In the genomic region with DNA sequence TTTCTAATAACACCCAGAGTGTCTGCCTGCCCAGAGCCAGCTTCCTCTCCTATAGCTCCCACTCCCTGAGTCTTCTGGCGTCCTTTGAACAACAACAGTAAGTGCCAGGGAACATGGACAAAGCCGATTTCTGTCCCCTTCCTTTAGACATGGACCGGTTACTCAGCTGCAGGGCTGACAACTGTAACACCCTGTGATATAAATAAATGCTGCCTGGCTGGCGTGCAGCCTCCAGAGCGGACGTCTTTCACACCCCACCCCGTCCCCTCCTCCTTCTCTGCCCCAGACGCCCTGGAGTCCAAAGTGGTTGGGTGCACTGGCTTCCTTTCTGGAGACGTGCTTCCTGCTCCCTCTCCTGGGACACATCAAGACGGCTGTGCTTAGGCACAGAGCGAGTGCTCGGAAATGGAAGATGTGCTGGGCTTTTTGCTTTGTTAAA, we compare ENCODE assay signal across 10 cellular contexts. TPM values are rescaled to one million over a fixed set of nuclear protein-coding genes. Genes with fewer than 3 reads are reported as not detected.
DNase-seq lines count a peak whose midpoint lies in the region; ATAC-seq, FAIRE-seq and TF ChIP-seq lines count a peak whose summit lies in the region.
"Had no signal": no experiment of that assay in that cellular context is flagged by ENCODE, and none has a peak within 500 bp of the region (broad histone marks: within the 10 kb centered on the region; RNA-seq: fewer than 3 reads in every experiment).

No MANE protein-coding gene starts in this region.

- FAIRE-seq in GM19239 (lab: Jason Lieb, UNC), result no peak
- FAIRE-seq: colon had no signal

- DNase-seq in Kasumi-1 (lab: John Stamatoyannopoulos, UW) (peak; percentile 67 to 85), left kidney (ENCODE audit: low read depth, low spot score) (peak; percentile 69), HFFc6 (no peak), GM19239 (ENCODE audit: insufficient read length, low spot score) (no peak)
- DNase-seq in activated effector memory CD4-positive, alpha-beta T cell treated with Interleukin-2 at 50 U/mL for 16 hours, result no peak
- DNase-seq: immature natural killer cell had no signal

- H3K27ac Mint-ChIP-seq in HFFc6, result no peak overlapping the region
- H3K27ac Mint-ChIP-seq: immature natural killer cell had no signal

- H3K4me3 Mint-ChIP-seq in HFFc6, result no peak overlapping the region
- H3K4me3 Mint-ChIP-seq: immature natural killer cell had no signal

- H3K4me1 Mint-ChIP-seq in HFFc6 (ENCODE audit: low read depth), result peaks cover 5% of the 10 kb centered on the region

- H3K9me3 Mint-ChIP-seq in HFFc6, result no peaks in the 10 kb centered on the region

- H3K9me3 ChIP-seq in stomach smooth muscle (ENCODE audit: control insufficient read depth in 2 of 2, low read length in 2 of 2), result no peaks in the 10 kb centered on the region

- no peaks in the 10 kb centered on the region for H3K27me3 ChIP-seq in stomach smooth muscle (ENCODE audit: control insufficient read depth in 1 of 2, insufficient read depth in 2 of 2, low read length in 2 of 2)

- peaks cover 52% of the 10 kb centered on the region for H3K27me3 Mint-ChIP-seq in HFFc6 (ENCODE audit: insufficient read depth)

- H3K36me3 Mint-ChIP-seq in HFFc6 (ENCODE audit: low read depth), result no peaks in the 10 kb centered on the region
- H3K36me3 Mint-ChIP-seq: immature natural killer cell had no signal

- H3K4me1 ChIP-seq in stomach smooth muscle (ENCODE audit: control insufficient read depth, insufficient read depth, low read length), result peaks cover 66% of the 10 kb centered on the region

- H3K36me3 ChIP-seq in stomach smooth muscle (ENCODE audit: control insufficient read depth in 2 of 2, insufficient read depth in 2 of 2, low read length in 2 of 2), result no peaks in the 10 kb centered on the region

- TF ChIP-seq CTCF in HFFc6 (IDR thresholded peaks at IDR 0.05), result no peak

- peak overlapping the region; percentile 5 to 61 for H3K4me3 ChIP-seq in stomach smooth muscle (ENCODE audit: low read length in 2 of 2)

- no peak for ATAC-seq in GM19397 (IDR thresholded peaks at IDR 0.05; ENCODE audit: unreplicated experiment)

- H3K9ac ChIP-seq in stomach smooth muscle (ENCODE audit: low read length in 2 of 2), result peak overlapping the region in 1 of 2 donors; percentile 55

- H3K27ac ChIP-seq in cingulate gyrus (ENCODE audit: low read depth, low read length) (peak overlapping the region; percentile 49), stomach smooth muscle (ENCODE audit: low read length) (peak overlapping the region; percentile 79)

RNA-seq across cellular contexts. Expression of gene ITGA9, which starts 4.3 kb away (rescaled TPM):
- total RNA-seq in HFFc6 (2021; fragmentation: NEBNext Ultra II Directional; extraction: Animal tissue kit (Norgen Biotek cat#: 25700)), result not detected

Comparison
In these comparisons a context has a peak if more than half of its experiments do, and no peak if none do; other contexts are left out.
1. DNase-seq: peak in Kasumi-1 (2 of 2) and left kidney (single experiment); none in HFFc6 (single experiment), GM19239 (single experiment) and activated effector memory CD4-positive, alpha-beta T cell treated with Interleukin-2 at 50 U/mL for 16 hours (single experiment).